In genomic region chr10:50431791-50432190, GRCh38 we compare ENCODE assay signal across 8 cellular contexts.
DNase-seq lines count a peak whose midpoint lies in the region; ATAC-seq and TF ChIP-seq lines count a peak whose summit lies in the region.

No MANE protein-coding gene starts in this region.

- dilution Hi-C loops in mammary epithelial cell (cut with HindIII; ENCODE audit: low sequenced_read_pairs), result no loop called here

- no peaks in the 10 kb centered on the region for H4K20me1 ChIP-seq in mammary epithelial cell (ENCODE audit: insufficient read depth, low read length)

- no peak for TF ChIP-seq CTCF in CD8-positive, alpha-beta T cell (IDR thresholded peaks at IDR 0.05)
- no peak for TF ChIP-seq CTCF in mammary epithelial cell (conservative IDR thresholded peaks at IDR 0.05 in 1 of 2, IDR thresholded peaks at IDR 0.05 in 1 of 2; ENCODE audit: extremely low read depth in 1 of 2, insufficient read depth in 1 of 2, low read depth in 1 of 2, low read length in 2 of 2)

- H3K4me3 Mint-ChIP-seq in CD8-positive, alpha-beta T cell, result peak overlapping the region; percentile 20

- H3K36me3 ChIP-seq in CD8-positive, alpha-beta T cell (ENCODE audit: insufficient read depth, low read length), result no peaks in the 10 kb centered on the region
- no peaks in the 10 kb centered on the region for H3K36me3 ChIP-seq in mammary epithelial cell (ENCODE audit: insufficient read depth, low read length)

- no peaks in the 10 kb centered on the region for H3K9me3 Mint-ChIP-seq in CD8-positive, alpha-beta T cell

- H3K9ac ChIP-seq in mammary epithelial cell (ENCODE audit: insufficient read depth, low read length), result no peak overlapping the region

- DNase-seq in CD8-positive, alpha-beta T cell, result no peak
- DNase-seq in mammary epithelial cell (peak; percentile 46), stromal cell of bone marrow (ENCODE audit: low read depth) (peak; percentile 85), NCI-H510A treated with DMSO at 0.1 percent for 48 hours (lab: John Stamatoyannopoulos, UW) (no peak), occipital lobe (lab: John Stamatoyannopoulos, UW) (no peak), COLO829 (ENCODE audit: low spot score) (no peak)

- H3K9me3 ChIP-seq in CD8-positive, alpha-beta T cell (ENCODE audit: low read length), result no peaks in the 10 kb centered on the region
- H3K9me3 ChIP-seq in mammary epithelial cell (replicated peaks; ENCODE audit: insufficient read depth, low read length), result no peaks in the 10 kb centered on the region

- H3K27me3 ChIP-seq in CD8-positive, alpha-beta T cell (ENCODE audit: insufficient read depth, low read length), result no peaks in the 10 kb centered on the region
- no peaks in the 10 kb centered on the region for H3K27me3 ChIP-seq in mammary epithelial cell (ENCODE audit: insufficient read depth, low read length)

- no peak overlapping the region for H3K27ac Mint-ChIP-seq in CD8-positive, alpha-beta T cell

- in situ Hi-C loops in mammary epithelial cell (cut with MboI; ENCODE audit: low sequenced_read_pairs in 2 of 2), result no loop called here

- intact Hi-C loops in CD8-positive, alpha-beta T cell (cut with DNase I, micrococcal nuclease), result loop anchor here in 1 of 2 experiments (2.0 kb wide), 1 partner anchor 23 kb away; no protein-coding TSS in a partner anchor
- intact Hi-C loops in mammary epithelial cell (cut with micrococcal nuclease), result no loop called here

- no peaks in the 10 kb centered on the region for H3K79me2 ChIP-seq in mammary epithelial cell (ENCODE audit: insufficient read depth, low read length)

- H2AFZ ChIP-seq in mammary epithelial cell (ENCODE audit: low read depth, low read length), result no peak overlapping the region

- peaks cover 30% of the 10 kb centered on the region for H3K4me1 Mint-ChIP-seq in CD8-positive, alpha-beta T cell (ENCODE audit: low read depth)

- H3K4me3 ChIP-seq in CD8-positive, alpha-beta T cell (ENCODE audit: low read depth, low read length), result no peak overlapping the region
- H3K4me3 ChIP-seq in mammary epithelial cell (replicated peaks in 1 of 3; ENCODE audit: insufficient read depth in 1 of 3, low read depth in 2 of 3, low read length in 3 of 3), result no peak overlapping the region

- BruUV-seq in mammary epithelial cell (replicated peaks; lab: Mats Ljungman, UMichigan), result no TSS peak

- no peak overlapping the region for H3K4me2 ChIP-seq in mammary epithelial cell (ENCODE audit: insufficient read depth, low read depth, low read length)

- POLR2A ChIA-PET in CD8-positive, alpha-beta T cell (lab: Charles Lee), result interaction anchor here (1.3 kb wide), 1 partner anchor 54 kb away, joined by 3 read pairs; no protein-coding TSS in a partner anchor

- CTCF ChIA-PET in CD8-positive, alpha-beta T cell (lab: Charles Lee), result interaction anchor here (1.2 kb wide), 1 partner anchor 23 kb away, joined by 4 read pairs; no protein-coding TSS in a partner anchor
- CTCF ChIA-PET in mammary epithelial cell (lab: Charles Lee; ENCODE audit: low non-redundant PET), result no interaction called here

- peaks cover 32% of the 10 kb centered on the region for H3K36me3 Mint-ChIP-seq in CD8-positive, alpha-beta T cell

- no peak for ATAC-seq in CD8-positive, alpha-beta T cell
- ATAC-seq in GM19372 (IDR thresholded peaks at IDR 0.05; ENCODE audit: low read depth, unreplicated experiment), result peak; percentile 79
- peak; percentile 83 for ATAC-seq in HG03280 (IDR thresholded peaks at IDR 0.05; ENCODE audit: unreplicated experiment)

- H3K27me3 Mint-ChIP-seq in CD8-positive, alpha-beta T cell (ENCODE audit: low read depth), result no peaks in the 10 kb centered on the region

- H3K4me1 ChIP-seq in CD8-positive, alpha-beta T cell (ENCODE audit: insufficient read depth, low read length), result no peaks in the 10 kb centered on the region
- peaks cover 5% of the 10 kb centered on the region for H3K4me1 ChIP-seq in mammary epithelial cell (ENCODE audit: insufficient read depth, low read length)

- no peak overlapping the region for H3K27ac ChIP-seq in CD8-positive, alpha-beta T cell (ENCODE audit: low read depth, low read length)
- H3K27ac ChIP-seq in mammary epithelial cell (ENCODE audit: insufficient read depth, low read depth, low read length), result no peak overlapping the region

- WGBS in mammary epithelial cell (ENCODE audit: low coverage, missing lambda C conversion rate), result 78% methylated on average over 3 of the region's 3 CpGs

Comparison
In these comparisons a context has a peak if more than half of its experiments do, and no peak if none do; other contexts are left out.
1. DNase-seq: peak in mammary epithelial cell (single experiment) and stromal cell of bone marrow (single experiment); none in CD8-positive, alpha-beta T cell (0 of 7), NCI-H510A treated with DMSO at 0.1 percent for 48 hours (single experiment), occipital lobe (single experiment) and COLO829 (single experiment).